18 cellular contexts compared by ENCODE assay signal in the genomic region with DNA sequence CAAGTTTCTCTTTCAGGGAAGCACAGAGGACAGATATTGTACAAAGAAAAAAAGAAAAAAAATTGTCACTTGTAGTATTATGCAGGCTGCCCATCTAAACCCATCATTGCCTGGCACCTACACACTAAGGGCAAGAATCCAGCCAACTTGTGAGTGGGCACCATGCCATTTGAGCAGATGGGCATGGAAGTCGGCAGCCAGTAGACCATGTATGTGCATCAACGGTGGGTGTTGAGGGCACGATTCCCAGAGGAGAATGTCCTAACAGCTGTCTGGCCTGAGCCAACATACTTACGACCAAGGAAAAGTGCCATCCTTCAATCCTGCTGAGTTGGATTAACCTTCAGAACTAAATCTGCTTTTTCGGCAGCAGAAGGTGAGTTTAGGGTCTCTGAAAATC.
DNase-seq lines count a peak whose midpoint lies in the region; ATAC-seq and TF ChIP-seq lines count a peak whose summit lies in the region.
"Had no signal": no experiment of that assay in that cellular context is flagged by ENCODE, and none has a peak within 500 bp of the region (broad histone marks: within the 10 kb centered on the region; RNA-seq: fewer than 3 reads in every experiment).

No MANE protein-coding gene starts in this region.

- TF ChIP-seq EP300 in gastroesophageal sphincter (IDR thresholded peaks at IDR 0.05) = no peak

- H3K27me3 ChIP-seq in gastroesophageal sphincter = no peaks in the 10 kb centered on the region
- H3K27me3 ChIP-seq in testis = no peaks in the 10 kb centered on the region
- H3K27me3 ChIP-seq: ascending aorta had no signal

- H3K36me3 ChIP-seq in gastroesophageal sphincter (no peaks in the 10 kb centered on the region), testis (ENCODE audit: low read depth, missing control alignments) (no peaks in the 10 kb centered on the region)
- H3K36me3 ChIP-seq: ascending aorta had no signal

- WGBS in gastroesophageal sphincter (ENCODE audit: low coverage in 1 of 2), 2 donors = 82 to 89% methylated on average over 3 to 5 of the region's 5 CpGs
- 86 to 89% methylated on average over 5 of the region's 5 CpGs for WGBS in testis, 2 donors

- TF ChIP-seq CTCF in gastroesophageal sphincter (IDR thresholded peaks at IDR 0.05) = no peak
- no peak for TF ChIP-seq CTCF in testis (IDR thresholded peaks at IDR 0.05)

- H3K27ac ChIP-seq in gastroesophageal sphincter (no peak overlapping the region), testis (no peak overlapping the region)
- H3K27ac ChIP-seq: ascending aorta had no signal

- DNase-seq in DMS 273 (lab: John Stamatoyannopoulos, UW; ENCODE audit: unreplicated experiment) (peak; percentile 96), NCI-H1694 treated with DMSO at 0.1 percent for 48 hours (lab: John Stamatoyannopoulos, UW) (peak; percentile 90), anterior cingulate cortex (lab: John Stamatoyannopoulos, UW) (peak in 38 of 58 donors; percentile 1 to 49 (median 21)), occipital lobe (lab: John Stamatoyannopoulos, UW) (peak; percentile 31), testis (no peak), AG08396 (ENCODE audit: low spot score) (no peak)
- DNase-seq: activated CD4-positive, alpha-beta T cell treated with anti-CD3 and anti-CD28 coated beads, Interleukin-2, amount 50 U/mL, for 4 hours; activated CD4-positive, CD25-positive, alpha-beta regulatory T cell; central memory CD4-positive, alpha-beta T cell; NCI-H1930; NCI-H345; NK-92 treated with Interleukin-12 subunit alpha and Interleukin-12 subunit beta, amount 100 ng/mL, for 24 hours; SHP77 treated with DMSO at 0.1 percent for 48 hours; stimulated activated CD4-positive, alpha-beta T cell treated with anti-CD3 and anti-CD28 coated beads, Interleukin-4, amount 100 ng/mL, for 24 hours; stimulated activated naive CD4-positive, alpha-beta T cell treated with Interleukin-2 at 50 U/mL for 16 hours had no signal

- H3K9me3 ChIP-seq in gastroesophageal sphincter = no peaks in the 10 kb centered on the region
- H3K9me3 ChIP-seq in testis = no peaks in the 10 kb centered on the region
- H3K9me3 ChIP-seq: ascending aorta had no signal

- ATAC-seq in gastroesophageal sphincter = no peak
- ATAC-seq: Panc1 had no signal

- no peaks in the 10 kb centered on the region for H3K4me1 ChIP-seq in gastroesophageal sphincter
- H3K4me1 ChIP-seq in testis = no peaks in the 10 kb centered on the region
- H3K4me1 ChIP-seq: ascending aorta had no signal

- H3K4me3 ChIP-seq in gastroesophageal sphincter = no peak overlapping the region
- H3K4me3 ChIP-seq in testis = no peak overlapping the region
- H3K4me3 ChIP-seq: ascending aorta had no signal

- no peak for TF ChIP-seq POLR2A in gastroesophageal sphincter (IDR thresholded peaks at IDR 0.05)
- no peak for TF ChIP-seq POLR2A in testis (IDR thresholded peaks at IDR 0.05)

- intact Hi-C loops in testis (cut with DNase I; ENCODE audit: low total_unique reads) = no loop called here

Comparison
In these comparisons a context has a peak if more than half of its experiments do, and no peak if none do; other contexts are left out.
1. DNase-seq: peak in DMS 273 (single experiment), NCI-H1694 treated with DMSO at 0.1 percent for 48 hours (single experiment), anterior cingulate cortex (38 of 58) and occipital lobe (single experiment); none in testis (single experiment) and AG08396 (single experiment).